30 cellular contexts compared by ENCODE assay signal in genomic region chr16:28003923-28004322, GRCh38. TPM values are rescaled to one million over a fixed set of nuclear protein-coding genes. Genes with fewer than 3 reads are reported as not detected.
DNase-seq lines count a peak whose midpoint lies in the region; ATAC-seq and TF ChIP-seq lines count a peak whose summit lies in the region.
"Had no signal": no experiment of that assay in that cellular context is flagged by ENCODE, and none has a peak within 500 bp of the region (broad histone marks: within the 10 kb centered on the region; RNA-seq: fewer than 3 reads in every experiment).

No MANE protein-coding gene starts in this region.

- H3K36me3 Mint-ChIP-seq in nephron progenitor cell (ENCODE audit: low read depth): no peaks in the 10 kb centered on the region
- H3K36me3 Mint-ChIP-seq: CD4-positive, CD25-positive, alpha-beta regulatory T cell had no signal

- H3K9ac ChIP-seq in KMS-11: no peak overlapping the region
- H3K9ac ChIP-seq: GM23248 had no signal

- H3K4me1 ChIP-seq in KMS-11 (ENCODE audit: low read depth, poor library complexity, severe bottlenecking): no peaks in the 10 kb centered on the region
- no peaks in the 10 kb centered on the region for H3K4me1 ChIP-seq in upper lobe of right lung

- no peaks in the 10 kb centered on the region for H3K9me3 Mint-ChIP-seq in nephron progenitor cell
- H3K9me3 Mint-ChIP-seq: CD4-positive, CD25-positive, alpha-beta regulatory T cell; H9; HFFc6 had no signal

- DNase-seq in left cardiac atrium (no peak), cardiac septum (ENCODE audit: low spot score) (no peak), nephron progenitor cell (no peak), upper lobe of right lung (no peak), NCI-H1105 (lab: John Stamatoyannopoulos, UW) (no peak)
- DNase-seq: CD4-positive, CD25-positive, alpha-beta regulatory T cell; DMS53; GM23248; H9; HFFc6; IMR-90; KG1; MM.1S; NCI-H1417; NCI-H1694 treated with DMSO at 0.1 percent for 48 hours; NCI-H2081 treated with DMSO at 0.1 percent for 48 hours; NCI-H2171; NCI-H226; NCI-H510A; NCI-H69; SIG-M5 had no signal

- H3K27ac Mint-ChIP-seq in nephron progenitor cell: peak overlapping the region; percentile 69
- H3K27ac Mint-ChIP-seq: CD4-positive, CD25-positive, alpha-beta regulatory T cell; H9; HFFc6 had no signal

- H3K36me3 ChIP-seq in KMS-11 (ENCODE audit: insufficient read depth) (no peaks in the 10 kb centered on the region), upper lobe of right lung (no peaks in the 10 kb centered on the region)

- ATAC-seq in left cardiac atrium (peak; percentile 71 to 90), upper lobe of right lung (peak; percentile 21), HG03571 (IDR thresholded peaks at IDR 0.05; ENCODE audit: unreplicated experiment) (no peak)
- ATAC-seq: Panc1 had no signal

- intact Hi-C loops in left cardiac atrium (cut with DNase I) (no loop called here), cardiac septum (cut with DNase I) (no loop called here), upper lobe of right lung (cut with DNase I) (no loop called here)

- H3K79me2 ChIP-seq in KMS-11 (ENCODE audit: insufficient read depth, low read depth): no peaks in the 10 kb centered on the region

- no peaks in the 10 kb centered on the region for H3K27me3 ChIP-seq in KMS-11 (ENCODE audit: insufficient read depth, low read depth)
- no peaks in the 10 kb centered on the region for H3K27me3 ChIP-seq in upper lobe of right lung

- no peak overlapping the region for H3K4me3 Mint-ChIP-seq in nephron progenitor cell
- H3K4me3 Mint-ChIP-seq: CD4-positive, CD25-positive, alpha-beta regulatory T cell; H9; HFFc6 had no signal

- TF ChIP-seq CTCF in KMS-11 (conservative IDR thresholded peaks at IDR 0.05; ENCODE audit: low read depth, low read length) (no peak), nephron progenitor cell (IDR thresholded peaks at IDR 0.05) (no peak), upper lobe of right lung (IDR thresholded peaks at IDR 0.05) (no peak)

- H3K4me3 ChIP-seq in KMS-11 (IDR thresholded peaks at IDR 0.05; ENCODE audit: insufficient read depth, low read depth, low read length): no peak overlapping the region
- no peak overlapping the region for H3K4me3 ChIP-seq in upper lobe of right lung
- H3K4me3 ChIP-seq: GM23248, SK-N-MC had no signal

- peaks cover 37% of the 10 kb centered on the region for H3K4me1 Mint-ChIP-seq in nephron progenitor cell
- H3K4me1 Mint-ChIP-seq: CD4-positive, CD25-positive, alpha-beta regulatory T cell; H9 had no signal

- peaks cover 22% of the 10 kb centered on the region for H3K27me3 Mint-ChIP-seq in nephron progenitor cell (ENCODE audit: low read depth, poor library complexity)

- peak overlapping the region; percentile 17; the same call in 1 of the 2 replicates for H2AFZ ChIP-seq in KMS-11 (ENCODE audit: low read depth)
- H2AFZ ChIP-seq: GM23248 had no signal

- H3K27ac ChIP-seq in KMS-11: no peak overlapping the region
- no peak overlapping the region for H3K27ac ChIP-seq in upper lobe of right lung
- H3K27ac ChIP-seq: GM23248, RWPE1, SK-N-MC had no signal

- no peak overlapping the region for H3K4me2 ChIP-seq in KMS-11

- no peaks in the 10 kb centered on the region for H3K9me3 ChIP-seq in upper lobe of right lung

- no peaks in the 10 kb centered on the region for H4K20me1 ChIP-seq in KMS-11 (ENCODE audit: insufficient read depth)

RNA-seq across cellular contexts. Expression of gene GSG1L, which starts 59.6 kb away (rescaled TPM):
- total RNA-seq in left cardiac atrium (10 to 100 TPM; 10.5 to 63.9 TPM), cardiac septum (8.0 TPM), upper lobe of right lung (1.6 TPM)
- total RNA-seq: A172; CD4-positive, CD25-positive, alpha-beta regulatory T cell; Daoy; G401; GM23248; HFFc6; IMR-90; OCI-LY7 had no signal
